11 cellular contexts compared by ENCODE assay signal in genomic region chr1:85582687-85583354, GRCh38. TPM values are rescaled to one million over a fixed set of nuclear protein-coding genes. Genes with fewer than 3 reads are reported as not detected.
DNase-seq lines count a peak whose midpoint lies in the region; ATAC-seq and TF ChIP-seq lines count a peak whose summit lies in the region.
"Had no signal": no experiment of that assay in that cellular context is flagged by ENCODE, and none has a peak within 500 bp of the region (broad histone marks: within the 10 kb centered on the region; RNA-seq: fewer than 3 reads in every experiment).

No MANE protein-coding gene starts in this region.

- H3K9me3 Mint-ChIP-seq in activated CD4-positive, alpha-beta T cell treated with anti-CD3 and anti-CD28 coated beads for 36 hours (ENCODE audit: low read depth) = no peaks in the 10 kb centered on the region
- H3K9me3 Mint-ChIP-seq: activated CD4-positive, alpha-beta memory T cell treated with anti-CD3 and anti-CD28 coated beads, Interleukin-2, amount 10 ng/mL, durations not matched to agents 7 days and 5 days had no signal

- peaks cover 29% of the 10 kb centered on the region for H3K4me1 Mint-ChIP-seq in activated CD4-positive, alpha-beta T cell treated with anti-CD3 and anti-CD28 coated beads for 36 hours

- H3K4me3 ChIP-seq in HCT116 (replicated peaks in 1 of 2; ENCODE audit: low read depth in 1 of 2, low read length in 2 of 2) = no peak overlapping the region
- 0 out of 2 replicates have a peak overlapping the region, but pooled peaks have one; percentile 9 for H3K4me3 ChIP-seq in iPS-18c (ENCODE audit: insufficient read depth, low read depth, low read length)
- peak overlapping the region in 7 of 8 donors; percentile 41 to 70 (median 48) for H3K4me3 ChIP-seq in spleen
- H3K4me3 ChIP-seq: GM12878 had no signal

- no peak for TF ChIP-seq POLR2A in HCT116 (IDR thresholded peaks at IDR 0.05; ENCODE audit: borderline replicate concordance, extremely low read depth, insufficient read depth, insufficient read length)
- TF ChIP-seq POLR2A in spleen (IDR thresholded peaks at IDR 0.05) = no peak

- H3K9me2 ChIP-seq in HCT116 (ENCODE audit: insufficient read depth) = no peaks in the 10 kb centered on the region

- H3K27ac ChIP-seq in HCT116 (ENCODE audit: low read depth, low read length) = no peak overlapping the region
- H3K27ac ChIP-seq in spleen = peak overlapping the region in 3 of 8 donors; percentile 80 to 89 (median 84)

- BruUV-seq in HCT116 (replicated peaks; lab: Mats Ljungman, UMichigan) = no TSS peak

- intact Hi-C loops in HCT116 (cut with micrococcal nuclease) = no loop called here
- intact Hi-C loops in spleen (cut with DNase I; ENCODE audit: low total_unique reads) = loop anchor here (5.0 kb wide), 1 partner anchor 271 kb away; no protein-coding TSS in a partner anchor
- intact Hi-C loops in activated CD4-positive, alpha-beta T cell treated with anti-CD3 and anti-CD28 coated beads for 36 hours (cut with DNase I, micrococcal nuclease) = no loop called here

- H2AFZ ChIP-seq in HCT116 (ENCODE audit: low read depth, low read length, poor library complexity, severe bottlenecking) = no peak overlapping the region

- CTCF ChIA-PET in HCT116 (lab: Charles Lee) = interaction anchor here (1.2 to 2.3 kb wide), 4 partner anchors 24 to 275 kb away, joined by 3 to 24 read pairs (median 6); no protein-coding TSS in a partner anchor
- CTCF ChIA-PET in activated CD4-positive, alpha-beta T cell treated with anti-CD3 and anti-CD28 coated beads for 36 hours (lab: Charles Lee) = interaction anchor here (1.1 to 1.3 kb wide), 3 partner anchors 12 to 274 kb away, joined by 4 to 7 read pairs (median 5); no protein-coding TSS in a partner anchor

- H3K4me1 ChIP-seq in HCT116 (ENCODE audit: control insufficient read depth in 1 of 2, insufficient read depth in 2 of 2, low read length in 2 of 2) (peaks cover 32 to 59% of the 10 kb centered on the region in 2 experiments), spleen (peaks cover 0 to 40% (median 22%) of the 10 kb centered on the region in 6 donors)

- 89 to 96% (median 92%) methylated on average over 18 of the region's 18 CpGs for WGBS in spleen, 5 donors

- H3K27me3 ChIP-seq in HCT116 (ENCODE audit: insufficient read depth, low read length) (no peaks in the 10 kb centered on the region), spleen (replicated peaks in 1 of 7) (peaks cover 0 to 55% (median 13%) of the 10 kb centered on the region in 7 donors)

- RAD21 ChIA-PET in HCT116 (lab: Charles Lee; ENCODE audit: low non-redundant PET in 1 of 2, low total read pairs in 2 of 2, uncharacterized antibody in 2 of 2, unreplicated experiment in 2 of 2) = no interaction called here

- H3K4me3 Mint-ChIP-seq in activated CD4-positive, alpha-beta T cell treated with anti-CD3 and anti-CD28 coated beads for 36 hours = no peak overlapping the region
- H3K4me3 Mint-ChIP-seq: activated CD4-positive, alpha-beta memory T cell treated with anti-CD3 and anti-CD28 coated beads, Interleukin-2, amount 10 ng/mL, durations not matched to agents 7 days and 5 days had no signal

- peaks cover 27% of the 10 kb centered on the region for H3K79me2 ChIP-seq in HCT116 (ENCODE audit: insufficient read depth, low read length)

- peaks cover 52% of the 10 kb centered on the region for H3K27me3 Mint-ChIP-seq in activated CD4-positive, alpha-beta T cell treated with anti-CD3 and anti-CD28 coated beads for 36 hours

- no peak for TF ChIP-seq RAD21 in HCT116 (IDR thresholded peaks at IDR 0.05; ENCODE audit: low read depth)

- ATAC-seq in HCT116 (no peak), HG02981 (IDR thresholded peaks at IDR 0.05; ENCODE audit: unreplicated experiment) (no peak)
- no peak for ATAC-seq in activated CD4-positive, alpha-beta T cell treated with anti-CD3 and anti-CD28 coated beads for 36 hours
- ATAC-seq: GM12878 had no signal

- H3K36me3 ChIP-seq in HCT116 (ENCODE audit: control insufficient read depth in 1 of 2, insufficient read depth in 2 of 2, low read length in 2 of 2) (peaks cover 5 to 18% of the 10 kb centered on the region in 2 experiments; a peak in 3 of 4 replicates), spleen (peaks cover 0 to 9% (median 0%) of the 10 kb centered on the region in 6 donors)

- no peak overlapping the region for H3K27ac Mint-ChIP-seq in activated CD4-positive, alpha-beta T cell treated with anti-CD3 and anti-CD28 coated beads for 36 hours
- H3K27ac Mint-ChIP-seq: activated CD4-positive, alpha-beta memory T cell treated with anti-CD3 and anti-CD28 coated beads, Interleukin-2, amount 10 ng/mL, durations not matched to agents 7 days and 5 days had no signal

- H3K9me3 ChIP-seq in HCT116 (ENCODE audit: control insufficient read depth in 1 of 2, insufficient read depth in 1 of 2, low read depth in 1 of 2, low read length in 2 of 2) (no peaks in the 10 kb centered on the region), iPS-18c (ENCODE audit: control insufficient read depth, insufficient read depth, low read length) (no peaks in the 10 kb centered on the region), spleen (peaks cover 0 to under 1% (median 0%) of the 10 kb centered on the region in 8 donors)

- POLR2A ChIA-PET in HCT116 (lab: Charles Lee) = interaction anchor here (2.2 kb wide), 1 partner anchor 24 kb away, joined by 5 read pairs; no protein-coding TSS in a partner anchor
- POLR2A ChIA-PET in activated CD4-positive, alpha-beta T cell treated with anti-CD3 and anti-CD28 coated beads for 36 hours (lab: Charles Lee) = no interaction called here

- peaks cover 7% of the 10 kb centered on the region; the same call in 1 of the 2 replicates for H4K20me1 ChIP-seq in HCT116 (ENCODE audit: insufficient read depth)

- H3K4me2 ChIP-seq in HCT116 (ENCODE audit: low read length) = peak overlapping the region; percentile 56; the same call in 1 of the 2 replicates

- TF ChIP-seq CTCF in HCT116 (IDR thresholded peaks at IDR 0.05 in 2 of 3, conservative IDR thresholded peaks at IDR 0.05 in 1 of 3; ENCODE audit: borderline replicate concordance in 1 of 3, insufficient read depth in 1 of 3, low read depth in 2 of 3, low read length in 2 of 3) (no peak; a peak in 1 of 6 replicates), spleen (IDR thresholded peaks at IDR 0.05 in 8 of 11, conservative IDR thresholded peaks at IDR 0.05 in 3 of 11) (no peak)

- H3K36me3 Mint-ChIP-seq in activated CD4-positive, alpha-beta T cell treated with anti-CD3 and anti-CD28 coated beads for 36 hours (ENCODE audit: low read depth) = peaks cover 2% of the 10 kb centered on the region

- DNase-seq in HCT116 (ENCODE audit: low read depth, low spot score) (no peak), astrocyte of the hippocampus (ENCODE audit: low read depth, low spot score) (peak; percentile 67), spleen (no peak), medulla oblongata (ENCODE audit: extremely low spot score) (no peak), NCI-H146 (lab: John Stamatoyannopoulos, UW) (no peak)
- DNase-seq in activated CD4-positive, alpha-beta T cell treated with anti-CD3 and anti-CD28 coated beads for 36 hours = no peak
- DNase-seq: activated CD4-positive, alpha-beta memory T cell treated with anti-CD3 and anti-CD28 coated beads, Interleukin-2, amount 10 ng/mL, durations not matched to agents 7 days and 5 days; stimulated activated CD4-positive, alpha-beta T cell treated with anti-CD3 and anti-CD28 coated beads, Interleukin-4, amount 100 ng/mL, for 1 hour had no signal

- H3K9ac ChIP-seq in HCT116 (ENCODE audit: low read length) = no peak overlapping the region

TF ChIP-seq in HCT116, 20 proteins besides CTCF, POLR2A, EP300 and RAD21:
- TF ChIP-seq EGR1 (IDR thresholded peaks at IDR 0.05; ENCODE audit: low read depth) = no peak
- TF ChIP-seq SIN3A (IDR thresholded peaks at IDR 0.05; ENCODE audit: low read depth) = no peak
TF ChIP-seq in HCT116: peak in this region for 0.

RNA-seq across cellular contexts. Expression of gene CCN1, which starts 2.3 kb away (rescaled TPM):
- total RNA-seq in HCT116 (2021; ENCODE audit: unreplicated experiment) = 21.9 TPM
- polyA plus RNA-seq in HCT116 (2012) = 75.5 and 156 TPM in 2 replicates
- total RNA-seq in spleen = 100 to 1,000 TPM in 4 of 7 donors, 10 to 100 TPM in 3; 15.9 to 371 (median 148) TPM
- 10 to 100 TPM in 2 of 3 donors, 1 to 10 TPM in 1; 8.0 to 87.0 (median 74.5) TPM for polyA plus RNA-seq in spleen
- under 1 TPM; 0.14 to 0.19 TPM for total RNA-seq in activated CD4-positive, alpha-beta T cell treated with anti-CD3 and anti-CD28 coated beads for 36 hours
- total RNA-seq: activated CD4-positive, alpha-beta memory T cell treated with anti-CD3 and anti-CD28 coated beads, Interleukin-2, amount 10 ng/mL, durations not matched to agents 7 days and 5 days had no signal

Comparison
In these comparisons a context has a peak if more than half of its experiments do, and no peak if none do; other contexts are left out.
1. H3K4me3 ChIP-seq: peak in iPS-18c (single experiment) and spleen (7 of 8); none in HCT116 (0 of 2).
2. RNA of gene CCN1, which starts 2.3 kb away (total RNA-seq): 15.9 to 371 TPM in spleen and 21.9 TPM in HCT116 (single experiment); 0.14 to 0.19 TPM in activated CD4-positive, alpha-beta T cell treated with anti-CD3 and anti-CD28 coated beads for 36 hours; every median in the first group is over 10 times any median in the second.